ENCODE assay signal across 1 cellular context in the genomic region with DNA sequence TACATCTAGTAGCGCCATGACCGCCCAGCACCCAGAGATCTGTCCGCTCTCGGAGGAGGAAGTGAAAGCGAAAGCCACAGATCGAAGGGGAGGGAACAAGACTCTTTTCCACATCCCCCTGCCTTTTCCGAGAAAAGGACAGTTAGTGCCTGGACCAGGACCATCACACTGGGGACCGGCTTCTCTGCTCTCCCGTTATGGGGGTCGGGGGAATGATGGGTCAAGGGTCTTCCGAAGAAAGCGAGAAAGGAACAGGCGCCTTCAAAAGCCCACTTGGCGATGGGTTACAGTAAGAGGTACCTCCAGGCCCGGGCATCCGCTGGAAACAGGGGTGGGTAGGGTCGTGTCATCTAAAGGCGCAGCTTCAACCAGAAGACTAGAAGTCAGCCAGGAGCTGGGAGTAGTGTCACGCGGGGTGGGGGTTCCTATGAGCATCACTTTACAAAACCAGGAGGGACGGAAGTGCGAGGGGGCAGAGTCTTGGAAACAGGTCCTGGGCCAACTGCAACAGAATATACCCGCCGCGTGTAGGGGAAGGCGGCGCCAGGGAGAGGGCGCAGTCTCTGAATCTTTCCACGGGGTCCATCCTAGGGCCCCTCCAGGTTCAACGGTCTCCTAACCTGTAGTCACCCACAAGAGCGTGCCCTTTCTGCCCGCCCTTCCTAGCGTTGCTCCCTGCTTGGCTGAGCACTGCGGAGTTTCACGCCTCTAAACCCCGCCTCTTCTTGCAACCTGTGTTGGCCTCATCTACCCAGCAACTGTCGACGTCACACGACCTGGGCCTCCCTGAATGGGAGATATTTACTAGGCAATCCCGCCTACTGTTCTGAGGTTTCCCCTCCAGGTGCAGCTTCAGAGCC.
A peak's percentile ranks its signal among the peaks of the same experiment; 100 is the strongest.
TF ChIP-seq lines count a peak whose summit lies in the region.

A gene (minus strand): TSS at position 69 of the 860 bp plus-strand sequence. CDS start 51 bp downstream, at position 18.

TF ChIP-seq in WTC11, 78 proteins besides CTCF, POLR2A, EP300 and RAD21 (continued from another document and continues in another):
- TF ChIP-seq, protein P1, sequence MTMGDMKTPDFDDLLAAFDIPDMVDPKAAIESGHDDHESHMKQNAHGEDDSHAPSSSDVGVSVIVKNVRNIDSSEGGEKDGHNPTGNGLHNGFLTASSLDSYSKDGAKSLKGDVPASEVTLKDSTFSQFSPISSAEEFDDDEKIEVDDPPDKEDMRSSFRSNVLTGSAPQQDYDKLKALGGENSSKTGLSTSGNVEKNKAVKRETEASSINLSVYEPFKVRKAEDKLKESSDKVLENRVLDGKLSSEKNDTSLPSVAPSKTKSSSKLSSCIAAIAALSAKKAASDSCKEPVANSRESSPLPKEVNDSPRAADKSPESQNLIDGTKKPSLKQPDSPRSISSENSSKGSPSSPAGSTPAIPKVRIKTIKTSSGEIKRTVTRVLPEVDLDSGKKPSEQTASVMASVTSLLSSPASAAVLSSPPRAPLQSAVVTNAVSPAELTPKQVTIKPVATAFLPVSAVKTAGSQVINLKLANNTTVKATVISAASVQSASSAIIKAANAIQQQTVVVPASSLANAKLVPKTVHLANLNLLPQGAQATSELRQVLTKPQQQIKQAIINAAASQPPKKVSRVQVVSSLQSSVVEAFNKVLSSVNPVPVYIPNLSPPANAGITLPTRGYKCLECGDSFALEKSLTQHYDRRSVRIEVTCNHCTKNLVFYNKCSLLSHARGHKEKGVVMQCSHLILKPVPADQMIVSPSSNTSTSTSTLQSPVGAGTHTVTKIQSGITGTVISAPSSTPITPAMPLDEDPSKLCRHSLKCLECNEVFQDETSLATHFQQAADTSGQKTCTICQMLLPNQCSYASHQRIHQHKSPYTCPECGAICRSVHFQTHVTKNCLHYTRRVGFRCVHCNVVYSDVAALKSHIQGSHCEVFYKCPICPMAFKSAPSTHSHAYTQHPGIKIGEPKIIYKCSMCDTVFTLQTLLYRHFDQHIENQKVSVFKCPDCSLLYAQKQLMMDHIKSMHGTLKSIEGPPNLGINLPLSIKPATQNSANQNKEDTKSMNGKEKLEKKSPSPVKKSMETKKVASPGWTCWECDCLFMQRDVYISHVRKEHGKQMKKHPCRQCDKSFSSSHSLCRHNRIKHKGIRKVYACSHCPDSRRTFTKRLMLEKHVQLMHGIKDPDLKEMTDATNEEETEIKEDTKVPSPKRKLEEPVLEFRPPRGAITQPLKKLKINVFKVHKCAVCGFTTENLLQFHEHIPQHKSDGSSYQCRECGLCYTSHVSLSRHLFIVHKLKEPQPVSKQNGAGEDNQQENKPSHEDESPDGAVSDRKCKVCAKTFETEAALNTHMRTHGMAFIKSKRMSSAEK (CRISPR knock-in tag; IDR thresholded peaks at IDR 0.05; ENCODE audit: borderline replicate concordance), result no peak
- no peak for TF ChIP-seq ESRRA (CRISPR knock-in tag; IDR thresholded peaks at IDR 0.05; ENCODE audit: borderline replicate concordance)
- TF ChIP-seq, protein P2, sequence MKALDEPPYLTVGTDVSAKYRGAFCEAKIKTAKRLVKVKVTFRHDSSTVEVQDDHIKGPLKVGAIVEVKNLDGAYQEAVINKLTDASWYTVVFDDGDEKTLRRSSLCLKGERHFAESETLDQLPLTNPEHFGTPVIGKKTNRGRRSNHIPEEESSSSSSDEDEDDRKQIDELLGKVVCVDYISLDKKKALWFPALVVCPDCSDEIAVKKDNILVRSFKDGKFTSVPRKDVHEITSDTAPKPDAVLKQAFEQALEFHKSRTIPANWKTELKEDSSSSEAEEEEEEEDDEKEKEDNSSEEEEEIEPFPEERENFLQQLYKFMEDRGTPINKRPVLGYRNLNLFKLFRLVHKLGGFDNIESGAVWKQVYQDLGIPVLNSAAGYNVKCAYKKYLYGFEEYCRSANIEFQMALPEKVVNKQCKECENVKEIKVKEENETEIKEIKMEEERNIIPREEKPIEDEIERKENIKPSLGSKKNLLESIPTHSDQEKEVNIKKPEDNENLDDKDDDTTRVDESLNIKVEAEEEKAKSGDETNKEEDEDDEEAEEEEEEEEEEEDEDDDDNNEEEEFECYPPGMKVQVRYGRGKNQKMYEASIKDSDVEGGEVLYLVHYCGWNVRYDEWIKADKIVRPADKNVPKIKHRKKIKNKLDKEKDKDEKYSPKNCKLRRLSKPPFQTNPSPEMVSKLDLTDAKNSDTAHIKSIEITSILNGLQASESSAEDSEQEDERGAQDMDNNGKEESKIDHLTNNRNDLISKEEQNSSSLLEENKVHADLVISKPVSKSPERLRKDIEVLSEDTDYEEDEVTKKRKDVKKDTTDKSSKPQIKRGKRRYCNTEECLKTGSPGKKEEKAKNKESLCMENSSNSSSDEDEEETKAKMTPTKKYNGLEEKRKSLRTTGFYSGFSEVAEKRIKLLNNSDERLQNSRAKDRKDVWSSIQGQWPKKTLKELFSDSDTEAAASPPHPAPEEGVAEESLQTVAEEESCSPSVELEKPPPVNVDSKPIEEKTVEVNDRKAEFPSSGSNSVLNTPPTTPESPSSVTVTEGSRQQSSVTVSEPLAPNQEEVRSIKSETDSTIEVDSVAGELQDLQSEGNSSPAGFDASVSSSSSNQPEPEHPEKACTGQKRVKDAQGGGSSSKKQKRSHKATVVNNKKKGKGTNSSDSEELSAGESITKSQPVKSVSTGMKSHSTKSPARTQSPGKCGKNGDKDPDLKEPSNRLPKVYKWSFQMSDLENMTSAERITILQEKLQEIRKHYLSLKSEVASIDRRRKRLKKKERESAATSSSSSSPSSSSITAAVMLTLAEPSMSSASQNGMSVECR (CRISPR knock-in tag; IDR thresholded peaks at IDR 0.05; ENCODE audit: borderline replicate concordance), result no peak
- TF ChIP-seq ZNF121 (CRISPR knock-in tag; IDR thresholded peaks at IDR 0.05), result no peak
- no peak for TF ChIP-seq OVOL2 (CRISPR knock-in tag; IDR thresholded peaks at IDR 0.05; ENCODE audit: borderline replicate concordance)
- TF ChIP-seq FOXK1 (CRISPR knock-in tag; IDR thresholded peaks at IDR 0.05), result no peak
- peak; percentile 87 for TF ChIP-seq CREM (CRISPR knock-in tag; IDR thresholded peaks at IDR 0.05)
- no peak for TF ChIP-seq IRF2 (CRISPR knock-in tag; IDR thresholded peaks at IDR 0.05; ENCODE audit: borderline replicate concordance, low read depth)
- no peak for TF ChIP-seq ZNF416 (CRISPR knock-in tag; IDR thresholded peaks at IDR 0.05)
- TF ChIP-seq TEAD1 (CRISPR knock-in tag; IDR thresholded peaks at IDR 0.05), result no peak
- TF ChIP-seq TCF7 (CRISPR knock-in tag; IDR thresholded peaks at IDR 0.05; ENCODE audit: low read depth), result no peak
- TF ChIP-seq, protein P3, sequence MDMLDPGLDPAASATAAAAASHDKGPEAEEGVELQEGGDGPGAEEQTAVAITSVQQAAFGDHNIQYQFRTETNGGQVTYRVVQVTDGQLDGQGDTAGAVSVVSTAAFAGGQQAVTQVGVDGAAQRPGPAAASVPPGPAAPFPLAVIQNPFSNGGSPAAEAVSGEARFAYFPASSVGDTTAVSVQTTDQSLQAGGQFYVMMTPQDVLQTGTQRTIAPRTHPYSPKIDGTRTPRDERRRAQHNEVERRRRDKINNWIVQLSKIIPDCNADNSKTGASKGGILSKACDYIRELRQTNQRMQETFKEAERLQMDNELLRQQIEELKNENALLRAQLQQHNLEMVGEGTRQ (CRISPR knock-in tag; IDR thresholded peaks at IDR 0.05), result peak; percentile 80
- TF ChIP-seq, protein P4, sequence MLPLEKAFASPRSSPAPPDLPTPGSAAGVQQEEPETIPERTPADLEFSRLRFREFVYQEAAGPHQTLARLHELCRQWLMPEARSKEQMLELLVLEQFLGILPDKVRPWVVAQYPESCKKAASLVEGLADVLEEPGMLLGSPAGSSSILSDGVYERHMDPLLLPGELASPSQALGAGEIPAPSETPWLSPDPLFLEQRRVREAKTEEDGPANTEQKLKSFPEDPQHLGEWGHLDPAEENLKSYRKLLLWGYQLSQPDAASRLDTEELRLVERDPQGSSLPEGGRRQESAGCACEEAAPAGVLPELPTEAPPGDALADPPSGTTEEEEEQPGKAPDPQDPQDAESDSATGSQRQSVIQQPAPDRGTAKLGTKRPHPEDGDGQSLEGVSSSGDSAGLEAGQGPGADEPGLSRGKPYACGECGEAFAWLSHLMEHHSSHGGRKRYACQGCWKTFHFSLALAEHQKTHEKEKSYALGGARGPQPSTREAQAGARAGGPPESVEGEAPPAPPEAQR (CRISPR knock-in tag; IDR thresholded peaks at IDR 0.05), result no peak
- TF ChIP-seq, protein P5, sequence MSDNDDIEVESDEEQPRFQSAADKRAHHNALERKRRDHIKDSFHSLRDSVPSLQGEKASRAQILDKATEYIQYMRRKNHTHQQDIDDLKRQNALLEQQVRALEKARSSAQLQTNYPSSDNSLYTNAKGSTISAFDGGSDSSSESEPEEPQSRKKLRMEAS (CRISPR knock-in tag; IDR thresholded peaks at IDR 0.05), result no peak
- no peak for TF ChIP-seq NR2C2 (CRISPR knock-in tag; IDR thresholded peaks at IDR 0.05)
- TF ChIP-seq, protein P6, sequence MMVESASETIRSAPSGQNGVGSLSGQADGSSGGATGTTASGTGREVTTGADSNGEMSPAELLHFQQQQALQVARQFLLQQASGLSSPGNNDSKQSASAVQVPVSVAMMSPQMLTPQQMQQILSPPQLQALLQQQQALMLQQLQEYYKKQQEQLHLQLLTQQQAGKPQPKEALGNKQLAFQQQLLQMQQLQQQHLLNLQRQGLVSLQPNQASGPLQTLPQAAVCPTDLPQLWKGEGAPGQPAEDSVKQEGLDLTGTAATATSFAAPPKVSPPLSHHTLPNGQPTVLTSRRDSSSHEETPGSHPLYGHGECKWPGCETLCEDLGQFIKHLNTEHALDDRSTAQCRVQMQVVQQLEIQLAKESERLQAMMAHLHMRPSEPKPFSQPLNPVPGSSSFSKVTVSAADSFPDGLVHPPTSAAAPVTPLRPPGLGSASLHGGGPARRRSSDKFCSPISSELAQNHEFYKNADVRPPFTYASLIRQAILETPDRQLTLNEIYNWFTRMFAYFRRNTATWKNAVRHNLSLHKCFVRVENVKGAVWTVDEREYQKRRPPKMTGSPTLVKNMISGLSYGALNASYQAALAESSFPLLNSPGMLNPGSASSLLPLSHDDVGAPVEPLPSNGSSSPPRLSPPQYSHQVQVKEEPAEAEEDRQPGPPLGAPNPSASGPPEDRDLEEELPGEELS (CRISPR knock-in tag; IDR thresholded peaks at IDR 0.05), result no peak
- TF ChIP-seq, protein P7, sequence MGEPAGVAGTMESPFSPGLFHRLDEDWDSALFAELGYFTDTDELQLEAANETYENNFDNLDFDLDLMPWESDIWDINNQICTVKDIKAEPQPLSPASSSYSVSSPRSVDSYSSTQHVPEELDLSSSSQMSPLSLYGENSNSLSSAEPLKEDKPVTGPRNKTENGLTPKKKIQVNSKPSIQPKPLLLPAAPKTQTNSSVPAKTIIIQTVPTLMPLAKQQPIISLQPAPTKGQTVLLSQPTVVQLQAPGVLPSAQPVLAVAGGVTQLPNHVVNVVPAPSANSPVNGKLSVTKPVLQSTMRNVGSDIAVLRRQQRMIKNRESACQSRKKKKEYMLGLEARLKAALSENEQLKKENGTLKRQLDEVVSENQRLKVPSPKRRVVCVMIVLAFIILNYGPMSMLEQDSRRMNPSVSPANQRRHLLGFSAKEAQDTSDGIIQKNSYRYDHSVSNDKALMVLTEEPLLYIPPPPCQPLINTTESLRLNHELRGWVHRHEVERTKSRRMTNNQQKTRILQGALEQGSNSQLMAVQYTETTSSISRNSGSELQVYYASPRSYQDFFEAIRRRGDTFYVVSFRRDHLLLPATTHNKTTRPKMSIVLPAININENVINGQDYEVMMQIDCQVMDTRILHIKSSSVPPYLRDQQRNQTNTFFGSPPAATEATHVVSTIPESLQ (CRISPR knock-in tag; IDR thresholded peaks at IDR 0.05), result no peak
- TF ChIP-seq ZNF219 (CRISPR knock-in tag; IDR thresholded peaks at IDR 0.05; ENCODE audit: borderline replicate concordance), result no peak
- no peak for TF ChIP-seq GRHL2 (CRISPR knock-in tag; IDR thresholded peaks at IDR 0.05; ENCODE audit: insufficient replicate concordance, severe bottlenecking)
- TF ChIP-seq, protein P8, sequence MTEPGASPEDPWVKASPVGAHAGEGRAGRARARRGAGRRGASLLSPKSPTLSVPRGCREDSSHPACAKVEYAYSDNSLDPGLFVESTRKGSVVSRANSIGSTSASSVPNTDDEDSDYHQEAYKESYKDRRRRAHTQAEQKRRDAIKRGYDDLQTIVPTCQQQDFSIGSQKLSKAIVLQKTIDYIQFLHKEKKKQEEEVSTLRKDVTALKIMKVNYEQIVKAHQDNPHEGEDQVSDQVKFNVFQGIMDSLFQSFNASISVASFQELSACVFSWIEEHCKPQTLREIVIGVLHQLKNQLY (CRISPR knock-in tag; IDR thresholded peaks at IDR 0.05), result no peak
- TF ChIP-seq, protein P9, sequence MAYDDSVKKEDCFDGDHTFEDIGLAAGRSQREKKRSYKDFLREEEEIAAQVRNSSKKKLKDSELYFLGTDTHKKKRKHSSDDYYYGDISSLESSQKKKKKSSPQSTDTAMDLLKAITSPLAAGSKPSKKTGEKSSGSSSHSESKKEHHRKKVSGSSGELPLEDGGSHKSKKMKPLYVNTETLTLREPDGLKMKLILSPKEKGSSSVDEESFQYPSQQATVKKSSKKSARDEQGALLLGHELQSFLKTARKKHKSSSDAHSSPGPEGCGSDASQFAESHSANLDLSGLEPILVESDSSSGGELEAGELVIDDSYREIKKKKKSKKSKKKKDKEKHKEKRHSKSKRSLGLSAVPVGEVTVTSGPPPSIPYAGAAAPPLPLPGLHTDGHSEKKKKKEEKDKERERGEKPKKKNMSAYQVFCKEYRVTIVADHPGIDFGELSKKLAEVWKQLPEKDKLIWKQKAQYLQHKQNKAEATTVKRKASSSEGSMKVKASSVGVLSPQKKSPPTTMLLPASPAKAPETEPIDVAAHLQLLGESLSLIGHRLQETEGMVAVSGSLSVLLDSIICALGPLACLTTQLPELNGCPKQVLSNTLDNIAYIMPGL (CRISPR knock-in tag; IDR thresholded peaks at IDR 0.05), result peak; percentile 41; the same call in 1 of the 2 replicates
- TF ChIP-seq, protein P10, sequence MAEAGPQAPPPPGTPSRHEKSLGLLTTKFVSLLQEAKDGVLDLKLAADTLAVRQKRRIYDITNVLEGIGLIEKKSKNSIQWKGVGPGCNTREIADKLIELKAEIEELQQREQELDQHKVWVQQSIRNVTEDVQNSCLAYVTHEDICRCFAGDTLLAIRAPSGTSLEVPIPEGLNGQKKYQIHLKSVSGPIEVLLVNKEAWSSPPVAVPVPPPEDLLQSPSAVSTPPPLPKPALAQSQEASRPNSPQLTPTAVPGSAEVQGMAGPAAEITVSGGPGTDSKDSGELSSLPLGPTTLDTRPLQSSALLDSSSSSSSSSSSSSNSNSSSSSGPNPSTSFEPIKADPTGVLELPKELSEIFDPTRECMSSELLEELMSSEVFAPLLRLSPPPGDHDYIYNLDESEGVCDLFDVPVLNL (CRISPR knock-in tag; IDR thresholded peaks at IDR 0.05; ENCODE audit: borderline replicate concordance, low read depth), result no peak
- TF ChIP-seq, protein P11, sequence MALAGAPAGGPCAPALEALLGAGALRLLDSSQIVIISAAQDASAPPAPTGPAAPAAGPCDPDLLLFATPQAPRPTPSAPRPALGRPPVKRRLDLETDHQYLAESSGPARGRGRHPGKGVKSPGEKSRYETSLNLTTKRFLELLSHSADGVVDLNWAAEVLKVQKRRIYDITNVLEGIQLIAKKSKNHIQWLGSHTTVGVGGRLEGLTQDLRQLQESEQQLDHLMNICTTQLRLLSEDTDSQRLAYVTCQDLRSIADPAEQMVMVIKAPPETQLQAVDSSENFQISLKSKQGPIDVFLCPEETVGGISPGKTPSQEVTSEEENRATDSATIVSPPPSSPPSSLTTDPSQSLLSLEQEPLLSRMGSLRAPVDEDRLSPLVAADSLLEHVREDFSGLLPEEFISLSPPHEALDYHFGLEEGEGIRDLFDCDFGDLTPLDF (CRISPR knock-in tag; IDR thresholded peaks at IDR 0.05), result no peak
- 0 out of 2 replicates have a peak, but pooled peaks have one; percentile 25 for TF ChIP-seq ETV6 (CRISPR knock-in tag; IDR thresholded peaks at IDR 0.05)
- no peak for TF ChIP-seq ZBTB21 (CRISPR knock-in tag; IDR thresholded peaks at IDR 0.05; ENCODE audit: borderline replicate concordance)
- TF ChIP-seq NFE2L1 (CRISPR knock-in tag; IDR thresholded peaks at IDR 0.05), result no peak
